In the genomic region with DNA sequence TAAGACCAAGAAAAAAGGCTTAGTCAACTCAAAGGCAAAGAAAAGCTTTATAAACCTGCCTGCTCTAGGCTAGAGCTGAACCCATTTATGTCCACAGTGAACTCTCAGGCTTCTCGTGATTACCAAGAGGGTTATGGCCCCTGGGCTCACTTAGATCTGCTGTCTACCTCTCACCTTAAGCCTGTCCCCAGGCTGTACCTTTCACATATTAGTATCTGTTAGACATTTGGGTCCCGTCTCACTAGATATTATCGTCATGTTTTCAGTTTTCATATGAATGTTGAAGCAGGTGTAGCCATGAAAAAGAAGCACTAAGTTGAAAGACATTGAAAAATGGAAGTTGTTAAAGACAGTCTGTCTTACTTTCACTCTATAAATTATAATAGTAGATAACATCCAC, we compare ENCODE assay signal across 26 cellular contexts.
A peak's percentile ranks its signal among the peaks of the same experiment; 100 is the strongest.
DNase-seq lines count a peak whose midpoint lies in the region; ATAC-seq and TF ChIP-seq lines count a peak whose summit lies in the region.
"Had no signal": no experiment of that assay in that cellular context is flagged by ENCODE, and none has a peak within 500 bp of the region (broad histone marks: within the 10 kb centered on the region; RNA-seq: fewer than 3 reads in every experiment).

No MANE protein-coding gene starts in this region.

- H4K20me1 ChIP-seq in GM23338 (replicated peaks; ENCODE audit: insufficient read depth) (no peaks in the 10 kb centered on the region), H9 (ENCODE audit: control insufficient read depth, insufficient read depth, insufficient read length) (no peaks in the 10 kb centered on the region)

- H2AFZ ChIP-seq in GM23338 (peak overlapping the region; percentile 48; the same call in 1 of the 2 replicates), H9 (ENCODE audit: low read length) (no peak overlapping the region)
- H2AFZ ChIP-seq: parathyroid adenoma had no signal

- H2BK5ac ChIP-seq in H9 (ENCODE audit: insufficient read length, low read length), result no peak overlapping the region

- no peak overlapping the region for H4K91ac ChIP-seq in H9 (ENCODE audit: insufficient read length, low read depth, low read length)

- no peak overlapping the region for H3K4ac ChIP-seq in H9 (ENCODE audit: low read depth, low read length)

- H3K9me3 ChIP-seq in H9 (ENCODE audit: control insufficient read depth, low read depth, low read length), result no peaks in the 10 kb centered on the region
- H3K9me3 ChIP-seq in psoas muscle, result no peaks in the 10 kb centered on the region
- H3K9me3 ChIP-seq: ascending aorta, sigmoid colon, vagina had no signal

- H3K4me2 ChIP-seq in GM23338 (no peak overlapping the region), H9 (ENCODE audit: insufficient read depth, insufficient read length, low read length) (no peak overlapping the region)

- H3K14ac ChIP-seq in H9 (ENCODE audit: insufficient read depth, low read length), result no peak overlapping the region

- H3K9me3 Mint-ChIP-seq in GM23338 (no peaks in the 10 kb centered on the region), H9 (no peaks in the 10 kb centered on the region)
- H3K9me3 Mint-ChIP-seq in activated T-helper 2 cell treated with anti-CD3 and anti-CD28 coated beads, Interferon-gamma antibody, Interleukin-2, Interleukin-4, amounts not matched to agents 10 μg/mL and 5 μg/mL and 100 μg/mL, durations not matched to agents 14 hours and 24 hours and 36 hours, result no peaks in the 10 kb centered on the region
- H3K9me3 Mint-ChIP-seq: activated naive CD4-positive, alpha-beta T cell treated with anti-CD3 and anti-CD28 coated beads, Interleukin-2, amount 50 U/mL, for 72 hours; activated T-cell treated with anti-CD3 and anti-CD28 coated beads, Interleukin-2, amount 50 U/mL, for 72 hours; central memory CD8-positive, alpha-beta T cell; nephron progenitor cell; stimulated activated effector memory CD8-positive, alpha-beta T cell treated with anti-CD3 and anti-CD28 coated beads, Interleukin-12 subunit alpha, Interleukin-12 subunit beta, amount 100 ng/mL, for 72 hours had no signal

- no peak overlapping the region for H2AK5ac ChIP-seq in H9 (ENCODE audit: insufficient read length, low read length)

- no peak overlapping the region for H4K5ac ChIP-seq in H9 (ENCODE audit: insufficient read length, low read depth, low read length)

- H3K4me1 ChIP-seq in GM23338 (ENCODE audit: insufficient read depth), result 0 out of 2 replicates have a peak, but pooled peaks cover 5% of the 10 kb centered on the region
- H3K4me1 ChIP-seq in H9 (ENCODE audit: insufficient read depth, low read length), result no peaks in the 10 kb centered on the region
- no peaks in the 10 kb centered on the region for H3K4me1 ChIP-seq in psoas muscle
- H3K4me1 ChIP-seq: ascending aorta, parathyroid adenoma, sigmoid colon, vagina had no signal

- H3K36me3 Mint-ChIP-seq in GM23338 (ENCODE audit: low read depth) (no peaks in the 10 kb centered on the region), H9 (ENCODE audit: insufficient read depth in 1 of 3, low read depth in 3 of 3) (no peaks in the 10 kb centered on the region)
- H3K36me3 Mint-ChIP-seq in activated T-helper 2 cell treated with anti-CD3 and anti-CD28 coated beads, Interferon-gamma antibody, Interleukin-2, Interleukin-4, amounts not matched to agents 10 μg/mL and 5 μg/mL and 100 μg/mL, durations not matched to agents 14 hours and 24 hours and 36 hours (ENCODE audit: low read depth), result no peaks in the 10 kb centered on the region
- H3K36me3 Mint-ChIP-seq: activated naive CD4-positive, alpha-beta T cell treated with anti-CD3 and anti-CD28 coated beads, Interleukin-2, amount 50 U/mL, for 72 hours; stimulated activated effector memory CD8-positive, alpha-beta T cell treated with anti-CD3 and anti-CD28 coated beads, Interleukin-12 subunit alpha, Interleukin-12 subunit beta, amount 100 ng/mL, for 72 hours had no signal

- no peak overlapping the region for H2BK20ac ChIP-seq in H9 (ENCODE audit: low read depth, low read length, poor library complexity, severe bottlenecking)

- no peak overlapping the region for H3K9ac ChIP-seq in H9 (ENCODE audit: extremely low read depth, insufficient read length, low read length)
- H3K9ac ChIP-seq: parathyroid adenoma had no signal

- H3K27me3 ChIP-seq in GM23338 (ENCODE audit: insufficient read depth) (no peaks in the 10 kb centered on the region), H9 (ENCODE audit: insufficient read depth, low read length) (no peaks in the 10 kb centered on the region), psoas muscle (ENCODE audit: insufficient read depth in 3 of 3, low read length in 2 of 3) (no peaks in the 10 kb centered on the region)
- H3K27me3 ChIP-seq: ascending aorta, sigmoid colon, vagina had no signal

- intact Hi-C loops in activated T-helper 2 cell treated with anti-CD3 and anti-CD28 coated beads, Interferon-gamma antibody, Interleukin-2, Interleukin-4, amounts not matched to agents 10 μg/mL and 5 μg/mL and 100 μg/mL, durations not matched to agents 14 hours and 24 hours and 36 hours (cut with micrococcal nuclease), result no loop called here
- intact Hi-C loops in psoas muscle (cut with DNase I), result no loop called here

- H3K27me3 Mint-ChIP-seq in GM23338 (ENCODE audit: insufficient read depth, low read depth, poor library complexity) (no peaks in the 10 kb centered on the region), H9 (ENCODE audit: low read depth) (no peaks in the 10 kb centered on the region)
- H3K27me3 Mint-ChIP-seq in activated T-helper 2 cell treated with anti-CD3 and anti-CD28 coated beads, Interferon-gamma antibody, Interleukin-2, Interleukin-4, amounts not matched to agents 10 μg/mL and 5 μg/mL and 100 μg/mL, durations not matched to agents 14 hours and 24 hours and 36 hours (ENCODE audit: low read depth), result no peaks in the 10 kb centered on the region
- H3K27me3 Mint-ChIP-seq: central memory CD8-positive, alpha-beta T cell had no signal

- TF ChIP-seq CTCF in GM23338 (conservative IDR thresholded peaks at IDR 0.05; ENCODE audit: low read depth in 2 of 2) (no peak), H9 (conservative IDR thresholded peaks at IDR 0.05) (no peak), psoas muscle (IDR thresholded peaks at IDR 0.05) (no peak)

- H3K9me2 ChIP-seq in GM23338 (ENCODE audit: insufficient read depth), result no peaks in the 10 kb centered on the region

- ATAC-seq in GM18499 (IDR thresholded peaks at IDR 0.05; ENCODE audit: insufficient read depth, unreplicated experiment) (peak; percentile 38), GM19324 (IDR thresholded peaks at IDR 0.05; ENCODE audit: low FRiP score, unreplicated experiment) (peak; percentile 80), GM23338 (no peak), HG03432 (IDR thresholded peaks at IDR 0.05; ENCODE audit: unreplicated experiment) (peak; percentile 77), psoas muscle (no peak)
- ATAC-seq: activated naive CD4-positive, alpha-beta T cell treated with anti-CD3 and anti-CD28 coated beads, Interleukin-2, amount 50 U/mL, for 72 hours; activated T-cell treated with anti-CD3 and anti-CD28 coated beads, Interleukin-2, amount 50 U/mL, for 72 hours; HCT116; HepG2; stimulated activated effector memory CD8-positive, alpha-beta T cell treated with anti-CD3 and anti-CD28 coated beads, Interleukin-12 subunit alpha, Interleukin-12 subunit beta, amount 100 ng/mL, for 72 hours had no signal

- H3K27ac Mint-ChIP-seq in GM23338, result no peak overlapping the region
- no peak overlapping the region for H3K27ac Mint-ChIP-seq in H9
- H3K27ac Mint-ChIP-seq in activated T-helper 2 cell treated with anti-CD3 and anti-CD28 coated beads, Interferon-gamma antibody, Interleukin-2, Interleukin-4, amounts not matched to agents 10 μg/mL and 5 μg/mL and 100 μg/mL, durations not matched to agents 14 hours and 24 hours and 36 hours, result no peak overlapping the region
- H3K27ac Mint-ChIP-seq: activated naive CD4-positive, alpha-beta T cell treated with anti-CD3 and anti-CD28 coated beads, Interleukin-2, amount 50 U/mL, for 72 hours; activated T-cell treated with anti-CD3 and anti-CD28 coated beads, Interleukin-2, amount 50 U/mL, for 72 hours; nephron progenitor cell; stimulated activated effector memory CD8-positive, alpha-beta T cell treated with anti-CD3 and anti-CD28 coated beads, Interleukin-12 subunit alpha, Interleukin-12 subunit beta, amount 100 ng/mL, for 72 hours had no signal

- H3K4me3 Mint-ChIP-seq in GM23338 (no peak overlapping the region), H9 (no peak overlapping the region)
- H3K4me3 Mint-ChIP-seq in activated T-helper 2 cell treated with anti-CD3 and anti-CD28 coated beads, Interferon-gamma antibody, Interleukin-2, Interleukin-4, amounts not matched to agents 10 μg/mL and 5 μg/mL and 100 μg/mL, durations not matched to agents 14 hours and 24 hours and 36 hours (ENCODE audit: low read depth), result no peak overlapping the region
- H3K4me3 Mint-ChIP-seq: activated T-cell treated with anti-CD3 and anti-CD28 coated beads, Interleukin-2, amount 50 U/mL, for 72 hours; central memory CD8-positive, alpha-beta T cell; nephron progenitor cell; stimulated activated effector memory CD8-positive, alpha-beta T cell treated with anti-CD3 and anti-CD28 coated beads, Interleukin-12 subunit alpha, Interleukin-12 subunit beta, amount 100 ng/mL, for 72 hours had no signal

- H3K23me2 ChIP-seq in H9 (ENCODE audit: insufficient read length, low read depth, low read length, poor library complexity, severe bottlenecking), result no peaks in the 10 kb centered on the region

- H3K36me3 ChIP-seq in GM23338 (ENCODE audit: insufficient read depth) (no peaks in the 10 kb centered on the region), psoas muscle (ENCODE audit: insufficient read depth in 1 of 2, low read depth in 1 of 2) (no peaks in the 10 kb centered on the region)
- H3K36me3 ChIP-seq: ascending aorta, sigmoid colon, vagina had no signal

- H3K27ac ChIP-seq in GM23338 (ENCODE audit: low read depth), result no peak overlapping the region
- H3K27ac ChIP-seq in H9 (ENCODE audit: insufficient read length, low read depth, low read length), result no peak overlapping the region
- no peak overlapping the region for H3K27ac ChIP-seq in psoas muscle
- H3K27ac ChIP-seq: ascending aorta, parathyroid adenoma, sigmoid colon, vagina had no signal

- no peak overlapping the region for H3K18ac ChIP-seq in H9 (ENCODE audit: insufficient read length, low read depth, low read length)

- no peak overlapping the region for H3K4me3 ChIP-seq in GM23338
- H3K4me3 ChIP-seq in psoas muscle, result no peak overlapping the region
- H3K4me3 ChIP-seq: ascending aorta, sigmoid colon, vagina had no signal

- no peak overlapping the region for H2BK12ac ChIP-seq in H9 (ENCODE audit: insufficient read length, low read depth, low read length)

- no peak overlapping the region for H3T11ph ChIP-seq in H9 (ENCODE audit: low read length)

- H3K79me2 ChIP-seq in GM23338 (replicated peaks; ENCODE audit: insufficient read depth) (no peaks in the 10 kb centered on the region), H9 (ENCODE audit: insufficient read depth, low read length) (no peaks in the 10 kb centered on the region)
- H3K79me2 ChIP-seq: parathyroid adenoma had no signal

- H3F3A ChIP-seq in GM23338 (replicated peaks; ENCODE audit: low read depth), result no peaks in the 10 kb centered on the region

- H3K23ac ChIP-seq in H9 (ENCODE audit: insufficient read length, low read depth, low read length), result no peak overlapping the region

- H2BK120ac ChIP-seq in H9 (ENCODE audit: low read depth, low read length, poor library complexity, severe bottlenecking), result no peak overlapping the region

- no peak overlapping the region for H3K56ac ChIP-seq in H9 (ENCODE audit: insufficient read length, low read depth, low read length)

- no CpG with 5 or more reads among the region's 3 CpGs for WGBS in H9 (ENCODE audit: extremely low coverage, insufficient read length, low lambda C conversion rate)
- WGBS in psoas muscle, 3 donors, result 68 to 82% (median 70%) methylated on average over 3 of the region's 3 CpGs

- no peak for DNase-seq in GM23338 (ENCODE audit: low spot score)
- DNase-seq in H9, result no peak
- DNase-seq in NCI-H2107 treated with DMSO at 0.1 percent for 48 hours (lab: John Stamatoyannopoulos, UW; ENCODE audit: unreplicated experiment), result no peak
- DNase-seq in activated T-helper 2 cell treated with anti-CD3 and anti-CD28 coated beads, Interferon-gamma antibody, Interleukin-2, Interleukin-4, amounts not matched to agents 10 μg/mL and 5 μg/mL and 100 μg/mL, durations not matched to agents 14 hours and 24 hours and 36 hours (ENCODE audit: low spot score), result no peak
- DNase-seq in psoas muscle, result no peak
- DNase-seq: activated T-cell treated with anti-CD3 and anti-CD28 coated beads, Interleukin-2, amount 50 U/mL, for 72 hours; EL; foreskin melanocyte; hippocampal formation; NCI-H1105 treated with DMSO at 0.1 percent for 48 hours; NCI-H524 treated with DMSO at 0.1 percent for 48 hours; nephron progenitor cell; Right ventricle myocardium superior; sigmoid colon; SW 1271 had no signal

- no peaks in the 10 kb centered on the region for H3K79me1 ChIP-seq in H9 (ENCODE audit: insufficient read depth, low read depth, low read length, poor library complexity, severe bottlenecking)

- no peak overlapping the region for H2BK15ac ChIP-seq in H9 (ENCODE audit: low read depth, low read length)

- peaks cover 9% of the 10 kb centered on the region; the same call in 2 of the 3 replicates for H3K4me1 Mint-ChIP-seq in GM23338
- peaks cover 6 to 7% of the 10 kb centered on the region in 2 experiments for H3K4me1 Mint-ChIP-seq in H9
- no peaks in the 10 kb centered on the region for H3K4me1 Mint-ChIP-seq in activated T-helper 2 cell treated with anti-CD3 and anti-CD28 coated beads, Interferon-gamma antibody, Interleukin-2, Interleukin-4, amounts not matched to agents 10 μg/mL and 5 μg/mL and 100 μg/mL, durations not matched to agents 14 hours and 24 hours and 36 hours (ENCODE audit: low read depth)
- H3K4me1 Mint-ChIP-seq: central memory CD8-positive, alpha-beta T cell; nephron progenitor cell; stimulated activated effector memory CD8-positive, alpha-beta T cell treated with anti-CD3 and anti-CD28 coated beads, Interleukin-12 subunit alpha, Interleukin-12 subunit beta, amount 100 ng/mL, for 72 hours had no signal

- no peak overlapping the region for H4K8ac ChIP-seq in H9 (replicated peaks; ENCODE audit: insufficient read length, low read depth, low read length)

Comparison
In these comparisons a context has a peak if more than half of its experiments do, and no peak if none do; other contexts are left out.
1. ATAC-seq: peak in GM18499 (single experiment), GM19324 (single experiment) and HG03432 (single experiment); none in GM23338 (single experiment) and psoas muscle (0 of 4).